9 cellular contexts compared by ENCODE assay signal in genomic region chr5:10489810-10490426, GRCh38. TPM values are rescaled to one million over a fixed set of nuclear protein-coding genes. Genes with fewer than 3 reads are reported as not detected.
A peak's percentile ranks its signal among the peaks of the same experiment; 100 is the strongest.
DNase-seq lines count a peak whose midpoint lies in the region; ATAC-seq, FAIRE-seq and TF ChIP-seq lines count a peak whose summit lies in the region.
"Had no signal": no experiment of that assay in that cellular context is flagged by ENCODE, and none has a peak within 500 bp of the region (broad histone marks: within the 10 kb centered on the region; RNA-seq: fewer than 3 reads in every experiment).

No MANE protein-coding gene starts in this region.

- no peaks in the 10 kb centered on the region for H3K27me3 Mint-ChIP-seq in activated naive CD8-positive, alpha-beta T cell treated with anti-CD3 and anti-CD28 coated beads for 36 hours

- DNase-seq in Daoy (ENCODE audit: low read depth) (peak; percentile 29), NCI-H1105 (lab: John Stamatoyannopoulos, UW) (no peak), NCI-H510A treated with DMSO at 0.1 percent for 48 hours (lab: John Stamatoyannopoulos, UW) (no peak), kidney (no peak), GOT3 (lab: John Stamatoyannopoulos, UW) (no peak)
- DNase-seq in activated naive CD8-positive, alpha-beta T cell treated with anti-CD3 and anti-CD28 coated beads for 36 hours: peak; percentile 13

- H3K4me3 Mint-ChIP-seq in activated naive CD8-positive, alpha-beta T cell treated with anti-CD3 and anti-CD28 coated beads for 36 hours: peak overlapping the region; percentile 1

- TF ChIP-seq CTCF in kidney (IDR thresholded peaks at IDR 0.05; ENCODE audit: borderline replicate concordance, extremely low read depth, insufficient read depth): no peak

- no peak overlapping the region for H3K27ac ChIP-seq in kidney (ENCODE audit: low read depth in 2 of 2, low read length in 2 of 2)

- H3K9ac ChIP-seq in kidney (ENCODE audit: low read length in 2 of 2): no peak overlapping the region

- H3K4me3 ChIP-seq in kidney (ENCODE audit: low read length in 2 of 2): no peak overlapping the region

- ATAC-seq in GM19452 (IDR thresholded peaks at IDR 0.05; ENCODE audit: unreplicated experiment): peak; percentile 88
- peak; percentile 89 for ATAC-seq in HG03460 (IDR thresholded peaks at IDR 0.05; ENCODE audit: unreplicated experiment)

- peaks cover 0 to 6% of the 10 kb centered on the region in 2 donors for H3K9me3 ChIP-seq in kidney (ENCODE audit: control insufficient read depth in 1 of 2, low read length in 2 of 2)

- H3K4me1 ChIP-seq in kidney (ENCODE audit: control insufficient read depth in 1 of 2, insufficient read depth in 1 of 2, low read depth in 1 of 2, low read length in 2 of 2): peaks cover 0 to 3% of the 10 kb centered on the region in 2 donors

- no peak overlapping the region for H3K27ac Mint-ChIP-seq in activated naive CD8-positive, alpha-beta T cell treated with anti-CD3 and anti-CD28 coated beads for 36 hours

- FAIRE-seq in kidney (lab: Jason Lieb, UNC): no peak
- FAIRE-seq: H1 had no signal

- peaks cover 9% of the 10 kb centered on the region for H3K9me3 Mint-ChIP-seq in activated naive CD8-positive, alpha-beta T cell treated with anti-CD3 and anti-CD28 coated beads for 36 hours

- peaks cover 18% of the 10 kb centered on the region for H3K4me1 Mint-ChIP-seq in activated naive CD8-positive, alpha-beta T cell treated with anti-CD3 and anti-CD28 coated beads for 36 hours

- intact Hi-C loops in kidney (cut with DNase I): no loop called here

- H3K36me3 Mint-ChIP-seq in activated naive CD8-positive, alpha-beta T cell treated with anti-CD3 and anti-CD28 coated beads for 36 hours: peaks cover 4% of the 10 kb centered on the region

- H3K36me3 ChIP-seq in kidney (ENCODE audit: control insufficient read depth in 1 of 2, insufficient read depth in 2 of 2, low read length in 2 of 2): no peaks in the 10 kb centered on the region

RNA-seq across cellular contexts. Expression of gene ROPN1L, which starts 48.2 kb away (rescaled TPM):
- total RNA-seq in Daoy (2014; rRNA removed; shearing (Covaris generic)): 0.40 TPM in 1 of 2 replicates, not detected in the other
- total RNA-seq in activated naive CD8-positive, alpha-beta T cell treated with anti-CD3 and anti-CD28 coated beads for 36 hours: not detected
- 1.7 TPM for total RNA-seq in kidney
- polyA plus RNA-seq in kidney (ENCODE audit: insufficient read depth, low read depth, low replicate concordance): 1.4 TPM

Comparison
In these comparisons a context has a peak if more than half of its experiments do, and no peak if none do; other contexts are left out.
1. DNase-seq: peak in Daoy (single experiment) and activated naive CD8-positive, alpha-beta T cell treated with anti-CD3 and anti-CD28 coated beads for 36 hours (single experiment); none in NCI-H1105 (single experiment), NCI-H510A treated with DMSO at 0.1 percent for 48 hours (single experiment), kidney (single experiment) and GOT3 (single experiment).